ENCODE assay signal across 9 cellular contexts in the genomic region with DNA sequence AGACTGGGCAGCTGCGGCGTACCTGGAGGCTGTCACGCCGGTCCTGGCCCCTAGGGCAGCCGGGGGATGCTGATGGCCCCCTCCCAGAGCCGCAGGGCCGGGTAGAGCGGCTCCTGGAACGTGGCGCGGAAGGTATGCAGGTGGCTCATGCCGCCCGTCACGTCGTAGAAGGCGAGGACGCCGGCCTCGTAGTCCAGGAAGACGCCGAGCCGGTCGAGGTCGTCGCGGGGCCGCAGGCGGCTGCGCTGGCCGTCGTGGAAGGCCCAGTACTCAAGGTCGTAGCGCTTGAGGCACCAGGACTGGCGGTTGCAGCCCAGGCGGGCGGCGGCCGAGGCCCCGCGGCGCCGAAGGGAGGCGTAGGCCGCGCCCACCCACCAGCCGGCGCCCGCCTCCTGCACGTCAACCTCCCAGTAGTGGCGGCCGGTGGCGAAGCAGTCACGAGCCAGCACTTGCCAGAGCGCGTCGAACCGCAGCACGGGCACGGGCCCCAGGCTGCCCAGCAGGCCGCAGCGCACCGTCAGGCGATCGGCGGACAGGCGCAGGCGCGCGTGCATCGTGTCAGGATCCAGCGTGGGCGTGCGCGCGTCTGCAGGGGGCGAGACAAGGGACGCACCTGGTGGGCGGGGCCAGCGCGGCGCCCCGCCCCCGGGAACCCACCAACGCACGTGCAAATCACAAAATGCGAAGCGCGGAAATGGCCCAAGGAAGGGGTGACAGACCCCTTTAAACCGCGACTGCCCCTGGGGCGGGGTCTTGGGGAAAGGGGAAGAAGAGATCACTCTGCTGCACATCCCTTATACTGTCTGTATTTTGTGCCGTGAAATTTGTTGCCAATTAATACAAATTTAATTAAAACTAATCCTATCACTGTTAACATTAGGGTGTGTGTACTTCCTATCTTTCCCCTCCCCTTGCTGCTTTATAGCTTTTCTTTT. TPM values are rescaled to one million over a fixed set of nuclear protein-coding genes. Genes with fewer than 3 reads are reported as not detected.
DNase-seq lines count a peak whose midpoint lies in the region; ATAC-seq and TF ChIP-seq lines count a peak whose summit lies in the region.
"Had no signal": no experiment of that assay in that cellular context is flagged by ENCODE, and none has a peak within 500 bp of the region (broad histone marks: within the 10 kb centered on the region; RNA-seq: fewer than 3 reads in every experiment).

No MANE protein-coding gene starts in this region.

- H3K27me3 Mint-ChIP-seq in activated T-cell treated with anti-CD3 and anti-CD28 coated beads, Interleukin-2, amount 50 U/mL, for 4 hours (ENCODE audit: low read depth) = no peaks in the 10 kb centered on the region

- H3K4me3 ChIP-seq in GM12864 (ENCODE audit: low read depth, low read length) (no peak overlapping the region; the same call in 1 of the 2 replicates), heart right ventricle (peak overlapping the region in 9 of 10 donors; percentile 22 to 51 (median 44)), skeletal muscle satellite cell (ENCODE audit: low read length) (peak overlapping the region; percentile 60), Karpas-422 (ENCODE audit: low read length) (no peak overlapping the region)

- in situ Hi-C loops in KBM-7 (cut with MboI; ENCODE audit: low pct_unique_long_range_greater_than_20kb, low sequenced_read_pairs) = no loop called here

- intact Hi-C loops in heart right ventricle (cut with DNase I) = no loop called here

- no peak overlapping the region for H3K4me3 Mint-ChIP-seq in activated T-cell treated with anti-CD3 and anti-CD28 coated beads, Interleukin-2, amount 50 U/mL, for 4 hours

- ATAC-seq in activated T-cell treated with anti-CD3 and anti-CD28 coated beads, Interleukin-2, amount 50 U/mL, for 4 hours = peak; percentile 53 to 73
- peak; percentile 48 to 74 (median 70) for ATAC-seq in heart right ventricle

- H3K4me1 ChIP-seq in heart right ventricle (peaks cover 0 to 20% (median 5%) of the 10 kb centered on the region in 9 donors), skeletal muscle satellite cell (ENCODE audit: control insufficient read depth, insufficient read depth, low read length) (peaks cover 7% of the 10 kb centered on the region), Karpas-422 (ENCODE audit: low read length) (peaks cover 10% of the 10 kb centered on the region)

- H3K27me3 ChIP-seq in heart right ventricle (peaks cover 0 to 47% (median 13%) of the 10 kb centered on the region in 7 donors), skeletal muscle satellite cell (ENCODE audit: control insufficient read depth, insufficient read depth, low read length) (no peaks in the 10 kb centered on the region), Karpas-422 (ENCODE audit: low read length) (no peaks in the 10 kb centered on the region)
- H3K27me3 ChIP-seq: right lobe of liver had no signal

- H3K9me2 ChIP-seq in Karpas-422 (replicated peaks; ENCODE audit: insufficient read depth, low read length) = no peaks in the 10 kb centered on the region

- H3K4me2 ChIP-seq in skeletal muscle satellite cell (ENCODE audit: low read length) = peak overlapping the region; percentile 80
- no peak overlapping the region for H3K4me2 ChIP-seq in Karpas-422 (ENCODE audit: low read depth, low read length, poor library complexity, severe bottlenecking)

- H4K20me1 ChIP-seq in Karpas-422 (ENCODE audit: insufficient read depth, low read depth, low read length) = no peaks in the 10 kb centered on the region

- TF ChIP-seq CTCF in GM12864 (IDR thresholded peaks at IDR 0.05; ENCODE audit: low read depth, low read length, missing control alignments) = peak; percentile 10
- TF ChIP-seq CTCF in heart right ventricle (IDR thresholded peaks at IDR 0.05) = no peak

- H3K36me3 ChIP-seq in heart right ventricle (peaks cover 0 to 53% (median 6%) of the 10 kb centered on the region in 9 donors), skeletal muscle satellite cell (ENCODE audit: insufficient read depth, low read length) (peaks cover 21% of the 10 kb centered on the region), Karpas-422 (ENCODE audit: insufficient read depth, low read length) (0 out of 2 replicates have a peak, but pooled peaks cover 3% of the 10 kb centered on the region)
- H3K36me3 ChIP-seq: right lobe of liver had no signal

- peaks cover 43% of the 10 kb centered on the region for H3K36me3 Mint-ChIP-seq in activated T-cell treated with anti-CD3 and anti-CD28 coated beads, Interleukin-2, amount 50 U/mL, for 4 hours (ENCODE audit: insufficient read depth)

- no peaks in the 10 kb centered on the region for H3K9me3 Mint-ChIP-seq in activated T-cell treated with anti-CD3 and anti-CD28 coated beads, Interleukin-2, amount 50 U/mL, for 4 hours

- DNase-seq in GM12864 (ENCODE audit: low read depth) (no peak), heart right ventricle (peak; percentile 22 to 46), KBM-7 (no peak), DMS79 treated with DMSO at 0.1 percent for 48 hours (lab: John Stamatoyannopoulos, UW) (no peak), NCI-H510A (lab: John Stamatoyannopoulos, UW) (no peak), Karpas-422 (no peak)
- DNase-seq in activated T-cell treated with anti-CD3 and anti-CD28 coated beads, Interleukin-2, amount 50 U/mL, for 4 hours = peak; percentile 43

- H3K79me2 ChIP-seq in Karpas-422 (ENCODE audit: low read length) = no peaks in the 10 kb centered on the region

- H3K9ac ChIP-seq in skeletal muscle satellite cell (ENCODE audit: low read depth, low read length) (no peak overlapping the region), Karpas-422 (ENCODE audit: low read length) (no peak overlapping the region)

- peak overlapping the region in 2 of 10 donors; percentile 9 to 20 for H3K27ac ChIP-seq in heart right ventricle
- no peak overlapping the region for H3K27ac ChIP-seq in Karpas-422 (ENCODE audit: low read length)
- H3K27ac ChIP-seq: right lobe of liver had no signal

- H3K9me3 ChIP-seq in heart right ventricle (no peaks in the 10 kb centered on the region), skeletal muscle satellite cell (replicated peaks; ENCODE audit: low read length) (no peaks in the 10 kb centered on the region), Karpas-422 (ENCODE audit: low read length) (no peaks in the 10 kb centered on the region)
- H3K9me3 ChIP-seq: right lobe of liver had no signal

- peaks cover 30% of the 10 kb centered on the region for H3K4me1 Mint-ChIP-seq in activated T-cell treated with anti-CD3 and anti-CD28 coated beads, Interleukin-2, amount 50 U/mL, for 4 hours (ENCODE audit: low read depth)

- no peak overlapping the region for H2AFZ ChIP-seq in Karpas-422 (ENCODE audit: low read length)

- WGBS in heart right ventricle, 2 donors = 19 to 21% methylated on average over 92 of the region's 92 CpGs

RNA-seq across cellular contexts. Expression of a gene that starts 31.2 kb away (rescaled TPM):
- 10 to 100 TPM; 48.4 to 57.2 (median 49.1) TPM for total RNA-seq in activated T-cell treated with anti-CD3 and anti-CD28 coated beads, Interleukin-2, amount 50 U/mL, for 4 hours
- total RNA-seq in heart right ventricle = 10 to 100 TPM; 20.0 to 43.7 (median 30.0) TPM
- 100 to 1,000 TPM in 1 of 2 donors, 10 to 100 TPM in 1; 38.3 to 141 TPM for polyA plus RNA-seq in heart right ventricle
- 114 and 137 TPM in 2 replicates for total RNA-seq in skeletal muscle satellite cell (2012; rRNA removed)
- 77.9 and 135 TPM in 2 replicates for total RNA-seq in Karpas-422 (2014; rRNA removed; shearing (Covaris generic); ENCODE audit: low replicate concordance)

RNA-seq across cellular contexts. Expression of a gene that starts 31.3 kb away (rescaled TPM):
- 10 to 100 TPM; 30.4 to 40.6 (median 32.5) TPM for total RNA-seq in activated T-cell treated with anti-CD3 and anti-CD28 coated beads, Interleukin-2, amount 50 U/mL, for 4 hours
- 10 to 100 TPM in 1 of 10 donors, 1 to 10 TPM in 6, under 1 TPM in 3; 0.47 to 11.2 (median 1.8) TPM for total RNA-seq in heart right ventricle
- polyA plus RNA-seq in heart right ventricle = 1 to 10 TPM in 1 of 2 donors, under 1 TPM in 1; 0.88 to 1.7 TPM
- 5.2 and 5.6 TPM in 2 replicates for total RNA-seq in skeletal muscle satellite cell (2012; rRNA removed)
- 17.5 and 18.3 TPM in 2 replicates for total RNA-seq in Karpas-422 (2014; rRNA removed; shearing (Covaris generic); ENCODE audit: low replicate concordance)

Comparison
In these comparisons a context has a peak if more than half of its experiments do, and no peak if none do; other contexts are left out.
1. DNase-seq: peak in activated T-cell treated with anti-CD3 and anti-CD28 coated beads, Interleukin-2, amount 50 U/mL, for 4 hours (single experiment) and heart right ventricle (2 of 2); none in GM12864 (single experiment), KBM-7 (single experiment), DMS79 treated with DMSO at 0.1 percent for 48 hours (single experiment), NCI-H510A (single experiment) and Karpas-422 (single experiment).
2. H3K4me3 ChIP-seq: peak in heart right ventricle (9 of 10) and skeletal muscle satellite cell (single experiment); none in GM12864 (single experiment) and Karpas-422 (single experiment).